In genomic region chr3:146209371-146209770, GRCh38 we compare ENCODE assay signal across 8 cellular contexts.
"Had no signal": no experiment of that assay in that cellular context is flagged by ENCODE, and none has a peak within 500 bp of the region (broad histone marks: within the 10 kb centered on the region; RNA-seq: fewer than 3 reads in every experiment).

No MANE protein-coding gene starts in this region.

- H3K36me3 ChIP-seq: HAP-1 had no signal

- H2AFZ ChIP-seq: GM23248 had no signal

- H3K27ac ChIP-seq: GM23248 had no signal

- H3K27ac Mint-ChIP-seq: HFFc6 had no signal

- DNase-seq: GM23248, GOT3, H7, HFFc6, IMR-90 had no signal

- ATAC-seq: HCT116 had no signal

- H3K9me3 ChIP-seq: HAP-1 had no signal

- H3K4me3 ChIP-seq: GM23248, HAP-1 had no signal

- H3K9ac ChIP-seq: GM23248 had no signal

- H3K9me3 Mint-ChIP-seq: HFFc6 had no signal

- FAIRE-seq: HTR-8/SVneo had no signal

- H3K4me3 Mint-ChIP-seq: HFFc6 had no signal
